In genomic region chr10:117162093-117163021, GRCh38 we compare ENCODE assay signal across 14 cellular contexts. TPM values are rescaled to one million over a fixed set of nuclear protein-coding genes. Genes with fewer than 3 reads are reported as not detected.
DNase-seq lines count a peak whose midpoint lies in the region; ATAC-seq and TF ChIP-seq lines count a peak whose summit lies in the region.
"Had no signal": no experiment of that assay in that cellular context is flagged by ENCODE, and none has a peak within 500 bp of the region (broad histone marks: within the 10 kb centered on the region; RNA-seq: fewer than 3 reads in every experiment).

No MANE protein-coding gene starts in this region.

- no peak overlapping the region for H3K27ac Mint-ChIP-seq in CD4-positive, alpha-beta T cell
- H3K27ac Mint-ChIP-seq in dendritic cell treated with granulocyte-macrophage colony-stimulating factor and Interleukin-4, amounts not matched to agents 40 ng/mL and 50 ng/mL, for 4 days = no peak overlapping the region
- peak overlapping the region in 2 of 6 donors; percentile 53 to 80 for H3K27ac Mint-ChIP-seq in naive B cell
- no peak overlapping the region for H3K27ac Mint-ChIP-seq in activated T-helper 2 cell treated with anti-CD3 and anti-CD28 coated beads, Interferon-gamma antibody, Interleukin-2, Interleukin-4, amounts not matched to agents 10 μg/mL and 5 μg/mL and 100 μg/mL, durations not matched to agents 14 hours and 24 hours and 36 hours

- intact Hi-C loops in CD4-positive, alpha-beta T cell (cut with DNase I, micrococcal nuclease) = no loop called here
- intact Hi-C loops in dendritic cell treated with granulocyte-macrophage colony-stimulating factor and Interleukin-4, amounts not matched to agents 40 ng/mL and 50 ng/mL, for 4 days (cut with micrococcal nuclease) = loop anchor here (2.0 kb wide), 1 partner anchor 30 kb away; no protein-coding TSS in a partner anchor
- intact Hi-C loops in activated T-helper 2 cell treated with anti-CD3 and anti-CD28 coated beads, Interferon-gamma antibody, Interleukin-2, Interleukin-4, amounts not matched to agents 10 μg/mL and 5 μg/mL and 100 μg/mL, durations not matched to agents 14 hours and 24 hours and 36 hours (cut with micrococcal nuclease) = loop anchor here (2.0 to 10.0 kb wide), 3 partner anchors 380 to 1082 kb away; partner anchors contain the start of gene EMX2

- peaks cover 95% of the 10 kb centered on the region for H3K27me3 ChIP-seq in CD4-positive, alpha-beta T cell (ENCODE audit: control insufficient read depth, insufficient read depth, low read length)

- H3K4me3 Mint-ChIP-seq in CD4-positive, alpha-beta T cell = peak overlapping the region; percentile 53
- peak overlapping the region; percentile 57 for H3K4me3 Mint-ChIP-seq in dendritic cell treated with granulocyte-macrophage colony-stimulating factor and Interleukin-4, amounts not matched to agents 40 ng/mL and 50 ng/mL, for 4 days
- peak overlapping the region in 6 of 8 donors; percentile 9 to 73 (median 42) for H3K4me3 Mint-ChIP-seq in naive B cell
- H3K4me3 Mint-ChIP-seq in activated T-helper 2 cell treated with anti-CD3 and anti-CD28 coated beads, Interferon-gamma antibody, Interleukin-2, Interleukin-4, amounts not matched to agents 10 μg/mL and 5 μg/mL and 100 μg/mL, durations not matched to agents 14 hours and 24 hours and 36 hours (ENCODE audit: low read depth) = no peak overlapping the region

- peaks cover 35% of the 10 kb centered on the region for H3K4me1 Mint-ChIP-seq in CD4-positive, alpha-beta T cell (ENCODE audit: low read depth)
- H3K4me1 Mint-ChIP-seq in dendritic cell treated with granulocyte-macrophage colony-stimulating factor and Interleukin-4, amounts not matched to agents 40 ng/mL and 50 ng/mL, for 4 days (ENCODE audit: low read depth) = peaks cover 35% of the 10 kb centered on the region
- peaks cover 0 to 26% (median 7%) of the 10 kb centered on the region in 3 donors for H3K4me1 Mint-ChIP-seq in naive B cell
- peaks cover 5% of the 10 kb centered on the region for H3K4me1 Mint-ChIP-seq in activated T-helper 2 cell treated with anti-CD3 and anti-CD28 coated beads, Interferon-gamma antibody, Interleukin-2, Interleukin-4, amounts not matched to agents 10 μg/mL and 5 μg/mL and 100 μg/mL, durations not matched to agents 14 hours and 24 hours and 36 hours (ENCODE audit: low read depth)

- H3K4me1 ChIP-seq in HEK293 (ENCODE audit: control insufficient read depth, insufficient read depth, low read length) = peaks cover 9% of the 10 kb centered on the region

- H3K9me3 Mint-ChIP-seq in CD4-positive, alpha-beta T cell = no peaks in the 10 kb centered on the region
- no peaks in the 10 kb centered on the region for H3K9me3 Mint-ChIP-seq in dendritic cell treated with granulocyte-macrophage colony-stimulating factor and Interleukin-4, amounts not matched to agents 40 ng/mL and 50 ng/mL, for 4 days
- H3K9me3 Mint-ChIP-seq in naive B cell = peaks cover 0 to 4% (median 0%) of the 10 kb centered on the region in 7 donors
- no peaks in the 10 kb centered on the region for H3K9me3 Mint-ChIP-seq in activated T-helper 2 cell treated with anti-CD3 and anti-CD28 coated beads, Interferon-gamma antibody, Interleukin-2, Interleukin-4, amounts not matched to agents 10 μg/mL and 5 μg/mL and 100 μg/mL, durations not matched to agents 14 hours and 24 hours and 36 hours

- POLR2A ChIA-PET in CD4-positive, alpha-beta T cell (lab: Charles Lee) = no interaction called here
- POLR2A ChIA-PET in HEK293 (lab: Yijun Ruan, JAX) = no interaction called here

- DNase-seq in CD4-positive, alpha-beta T cell = no peak
- no peak for DNase-seq in naive B cell
- DNase-seq in activated T-helper 2 cell treated with anti-CD3 and anti-CD28 coated beads, Interferon-gamma antibody, Interleukin-2, Interleukin-4, amounts not matched to agents 10 μg/mL and 5 μg/mL and 100 μg/mL, durations not matched to agents 14 hours and 24 hours and 36 hours (ENCODE audit: low spot score) = no peak
- DNase-seq: activated effector memory CD4-positive, alpha-beta T cell treated with anti-CD3 and anti-CD28 coated beads, Interleukin-2, amount 50 U/mL, for 16 hours; DMS79 treated with DMSO at 0.1 percent for 48 hours; MV-4-11; T-helper 9 cell; uterus had no signal

- H3K27me3 Mint-ChIP-seq in CD4-positive, alpha-beta T cell = peaks cover 88% of the 10 kb centered on the region
- peaks cover 96% of the 10 kb centered on the region for H3K27me3 Mint-ChIP-seq in dendritic cell treated with granulocyte-macrophage colony-stimulating factor and Interleukin-4, amounts not matched to agents 40 ng/mL and 50 ng/mL, for 4 days
- peaks cover 62 to 91% (median 85%) of the 10 kb centered on the region in 3 donors for H3K27me3 Mint-ChIP-seq in naive B cell
- peaks cover 82% of the 10 kb centered on the region for H3K27me3 Mint-ChIP-seq in activated T-helper 2 cell treated with anti-CD3 and anti-CD28 coated beads, Interferon-gamma antibody, Interleukin-2, Interleukin-4, amounts not matched to agents 10 μg/mL and 5 μg/mL and 100 μg/mL, durations not matched to agents 14 hours and 24 hours and 36 hours (ENCODE audit: low read depth)

- no peaks in the 10 kb centered on the region for H3K36me3 Mint-ChIP-seq in CD4-positive, alpha-beta T cell (ENCODE audit: low read depth)
- H3K36me3 Mint-ChIP-seq in dendritic cell treated with granulocyte-macrophage colony-stimulating factor and Interleukin-4, amounts not matched to agents 40 ng/mL and 50 ng/mL, for 4 days (ENCODE audit: low read depth) = no peaks in the 10 kb centered on the region
- H3K36me3 Mint-ChIP-seq in naive B cell = peaks cover 0 to 12% of the 10 kb centered on the region in 2 donors
- H3K36me3 Mint-ChIP-seq in activated T-helper 2 cell treated with anti-CD3 and anti-CD28 coated beads, Interferon-gamma antibody, Interleukin-2, Interleukin-4, amounts not matched to agents 10 μg/mL and 5 μg/mL and 100 μg/mL, durations not matched to agents 14 hours and 24 hours and 36 hours (ENCODE audit: low read depth) = no peaks in the 10 kb centered on the region

- no peaks in the 10 kb centered on the region for H3K9me3 ChIP-seq in CD4-positive, alpha-beta T cell (ENCODE audit: control insufficient read depth, low read length)
- no peaks in the 10 kb centered on the region for H3K9me3 ChIP-seq in HEK293 (ENCODE audit: control insufficient read depth, insufficient read depth, low read depth, low read length)
- H3K9me3 ChIP-seq: uterus had no signal

- CTCF ChIA-PET in CD4-positive, alpha-beta T cell (lab: Charles Lee) = no interaction called here
- CTCF ChIA-PET in HEK293 (lab: Yijun Ruan, JAX) = interaction anchor here (0.9 to 18.6 kb wide), 4 partner anchors 13 to 368 kb away, joined by 3 to 471 read pairs (median 6); no protein-coding TSS in a partner anchor

- H3K36me3 ChIP-seq in HEK293 (ENCODE audit: control insufficient read depth in 2 of 2, insufficient read depth in 1 of 2, low read length in 2 of 2) = no peaks in the 10 kb centered on the region
- H3K36me3 ChIP-seq: uterus had no signal

- no peak for TF ChIP-seq CTCF in CD4-positive, alpha-beta T cell (IDR thresholded peaks at IDR 0.05)
- TF ChIP-seq CTCF in HEK293 (tag by site-specific recombination; IDR thresholded peaks at IDR 0.05) = no peak

- no peak overlapping the region for H3K27ac ChIP-seq in CD4-positive, alpha-beta T cell (ENCODE audit: low read depth, low read length)
- H3K27ac ChIP-seq in HEK293 (ENCODE audit: extremely low read depth, low read depth, low read length) = no peak overlapping the region
- H3K27ac ChIP-seq: parathyroid adenoma, uterus had no signal

- H3K4me3 ChIP-seq in HEK293 (ENCODE audit: low read depth, low read length) = peak overlapping the region; percentile 51
- H3K4me3 ChIP-seq: uterus had no signal

- ATAC-seq in CD4-positive, alpha-beta T cell (ENCODE audit: poor library complexity) = no peak
- no peak for ATAC-seq in naive B cell (ENCODE audit: low read depth in 2 of 2)
- no peak for ATAC-seq in HG02610 (IDR thresholded peaks at IDR 0.05; ENCODE audit: unreplicated experiment)
- no peak for ATAC-seq in GM18519 (IDR thresholded peaks at IDR 0.05; ENCODE audit: low FRiP score, unreplicated experiment)
- no peak for ATAC-seq in HG02870 (IDR thresholded peaks at IDR 0.05; ENCODE audit: unreplicated experiment)

TF ChIP-seq in HEK293, 187 proteins besides CTCF, POLR2A, EP300 and RAD21 (continues in another document):
- TF ChIP-seq ZNF239 (tag by site-specific recombination; IDR thresholded peaks at IDR 0.05) (no peak), ZNF624 (tag by site-specific recombination; IDR thresholded peaks at IDR 0.05) (no peak), ZNF335 (tag by site-specific recombination; conservative IDR thresholded peaks at IDR 0.05) (peak; percentile 56), PRDM1 (tag by site-specific recombination; IDR thresholded peaks at IDR 0.05) (peak; percentile 73), EGR2 (tag by site-specific recombination; IDR thresholded peaks at IDR 0.05; ENCODE audit: low read depth) (peak; percentile 28), WT1 (tag by site-specific recombination; IDR thresholded peaks at IDR 0.05) (no peak), ZNF629 (tag by site-specific recombination; IDR thresholded peaks at IDR 0.05) (no peak), ZNF473 (tag by site-specific recombination; IDR thresholded peaks at IDR 0.05) (no peak), ZNF530 (tag by site-specific recombination; IDR thresholded peaks at IDR 0.05; ENCODE audit: low read depth) (no peak), ZNF214 (tag by site-specific recombination; IDR thresholded peaks at IDR 0.05; ENCODE audit: borderline replicate concordance) (no peak), ZNF623 (tag by site-specific recombination; IDR thresholded peaks at IDR 0.05) (no peak)

RNA-seq across cellular contexts. Expression of gene VAX1, which starts 24.3 kb away (rescaled TPM):
- total RNA-seq in CD4-positive, alpha-beta T cell = not detected
- polyA plus RNA-seq in naive B cell (ENCODE audit: low read depth in 6 of 6) = not detected
- not detected in 2 replicates for total RNA-seq in activated T-helper 2 cell treated with anti-CD3 and anti-CD28 coated beads, Interferon-gamma antibody, Interleukin-2, Interleukin-4, amounts not matched to agents 10 μg/mL and 5 μg/mL and 100 μg/mL, durations not matched to agents 14 hours and 24 hours and 36 hours
- total RNA-seq: uterus had no signal

RNA-seq across cellular contexts. Expression of gene KCNK18, which starts 34.9 kb away (rescaled TPM):
- not detected for total RNA-seq in CD4-positive, alpha-beta T cell
- not detected for polyA plus RNA-seq in naive B cell (ENCODE audit: low read depth in 6 of 6)
- total RNA-seq in activated T-helper 2 cell treated with anti-CD3 and anti-CD28 coated beads, Interferon-gamma antibody, Interleukin-2, Interleukin-4, amounts not matched to agents 10 μg/mL and 5 μg/mL and 100 μg/mL, durations not matched to agents 14 hours and 24 hours and 36 hours = not detected in 2 replicates
- total RNA-seq: uterus had no signal

Comparison
In these comparisons a context has a peak if more than half of its experiments do, and no peak if none do; other contexts are left out.
1. intact Hi-C loops: an anchor here in dendritic cell treated with granulocyte-macrophage colony-stimulating factor and Interleukin-4, amounts not matched to agents 40 ng/mL and 50 ng/mL, for 4 days (2.0 kb wide) and activated T-helper 2 cell treated with anti-CD3 and anti-CD28 coated beads, Interferon-gamma antibody, Interleukin-2, Interleukin-4, amounts not matched to agents 10 μg/mL and 5 μg/mL and 100 μg/mL, durations not matched to agents 14 hours and 24 hours and 36 hours (2.0 to 10.0 kb wide); none called in CD4-positive, alpha-beta T cell.